Comparison of ENCODE assay signal across 7 cellular contexts in genomic region chr17:58666858-58667267, GRCh38. TPM values are rescaled to one million over a fixed set of nuclear protein-coding genes. Genes with fewer than 3 reads are reported as not detected.
DNase-seq lines count a peak whose midpoint lies in the region; ATAC-seq and TF ChIP-seq lines count a peak whose summit lies in the region.

No MANE protein-coding gene starts in this region.

- H3K4me1 Mint-ChIP-seq in activated CD4-positive, alpha-beta T cell treated with anti-CD3 and anti-CD28 coated beads, Interleukin-2, amount 10 ng/mL, durations not matched to agents 7 days and 5 days: peaks cover 8% of the 10 kb centered on the region
- peaks cover 4% of the 10 kb centered on the region for H3K4me1 Mint-ChIP-seq in neural progenitor cell
- peaks cover 10% of the 10 kb centered on the region for H3K4me1 Mint-ChIP-seq in endodermal cell

- WGBS in endodermal cell (ENCODE audit: insufficient coverage in 1 of 2, insufficient read length in 1 of 2), 2 experiments: 94 to 95% methylated on average over 16 to 19 of the region's 19 CpGs

- H3K36me3 ChIP-seq in neural progenitor cell (no peaks in the 10 kb centered on the region), endodermal cell (ENCODE audit: control insufficient read depth, insufficient read depth, low read length) (no peaks in the 10 kb centered on the region)

- H3K9me3 Mint-ChIP-seq in activated CD4-positive, alpha-beta T cell treated with anti-CD3 and anti-CD28 coated beads, Interleukin-2, amount 10 ng/mL, durations not matched to agents 7 days and 5 days: no peaks in the 10 kb centered on the region
- H3K9me3 Mint-ChIP-seq in neural progenitor cell: no peaks in the 10 kb centered on the region
- H3K9me3 Mint-ChIP-seq in endodermal cell: no peaks in the 10 kb centered on the region

- H3K27ac ChIP-seq in epithelial cell of prostate (peak overlapping the region; percentile 66), neural progenitor cell (no peak overlapping the region), endodermal cell (ENCODE audit: low read depth, low read length) (no peak overlapping the region)

- H3K4me3 Mint-ChIP-seq in activated CD4-positive, alpha-beta T cell treated with anti-CD3 and anti-CD28 coated beads, Interleukin-2, amount 10 ng/mL, durations not matched to agents 7 days and 5 days: peak overlapping the region; percentile 35
- H3K4me3 Mint-ChIP-seq in neural progenitor cell: no peak overlapping the region
- no peak overlapping the region for H3K4me3 Mint-ChIP-seq in endodermal cell

- H3K36me3 Mint-ChIP-seq in activated CD4-positive, alpha-beta T cell treated with anti-CD3 and anti-CD28 coated beads, Interleukin-2, amount 10 ng/mL, durations not matched to agents 7 days and 5 days (ENCODE audit: low read depth): no peaks in the 10 kb centered on the region
- H3K36me3 Mint-ChIP-seq in neural progenitor cell: no peaks in the 10 kb centered on the region
- no peaks in the 10 kb centered on the region for H3K36me3 Mint-ChIP-seq in endodermal cell (ENCODE audit: low read depth)

- CTCF ChIA-PET in activated CD4-positive, alpha-beta T cell treated with anti-CD3 and anti-CD28 coated beads, Interleukin-2, amount 10 ng/mL, durations not matched to agents 7 days and 5 days (lab: Charles Lee): interaction anchor here (1.4 kb wide), 1 partner anchor 12 kb away, joined by 3 read pairs; no protein-coding TSS in a partner anchor

- ATAC-seq in HG03460 (IDR thresholded peaks at IDR 0.05; ENCODE audit: unreplicated experiment) (no peak), HG03108 (IDR thresholded peaks at IDR 0.05; ENCODE audit: unreplicated experiment) (no peak)

- H3K4me3 ChIP-seq in neural progenitor cell (no peak overlapping the region), endodermal cell (ENCODE audit: low read length) (no peak overlapping the region)

- H3K9ac ChIP-seq in neural progenitor cell (no peak overlapping the region), endodermal cell (ENCODE audit: extremely low read depth, low read length, poor library complexity, severe bottlenecking) (no peak overlapping the region)

- H3K27me3 Mint-ChIP-seq in activated CD4-positive, alpha-beta T cell treated with anti-CD3 and anti-CD28 coated beads, Interleukin-2, amount 10 ng/mL, durations not matched to agents 7 days and 5 days: peaks cover 12% of the 10 kb centered on the region
- H3K27me3 Mint-ChIP-seq in neural progenitor cell (ENCODE audit: insufficient read depth, low read depth): peaks cover 3% of the 10 kb centered on the region
- H3K27me3 Mint-ChIP-seq in endodermal cell (ENCODE audit: insufficient read depth): peaks cover 3% of the 10 kb centered on the region

- H3F3A ChIP-seq in neural progenitor cell (ENCODE audit: low read depth): no peaks in the 10 kb centered on the region

- peak overlapping the region; percentile 79 for H2AFZ ChIP-seq in neural progenitor cell (replicated peaks)

- no peaks in the 10 kb centered on the region for H4K20me1 ChIP-seq in neural progenitor cell (ENCODE audit: low read depth)

- POLR2A ChIA-PET in activated CD4-positive, alpha-beta T cell treated with anti-CD3 and anti-CD28 coated beads, Interleukin-2, amount 10 ng/mL, durations not matched to agents 7 days and 5 days (lab: Charles Lee): interaction anchor here (0.6 kb wide), 1 partner anchor 27 kb away, joined by 3 read pairs; no protein-coding TSS in a partner anchor

- H3K27me3 ChIP-seq in neural progenitor cell (no peaks in the 10 kb centered on the region), endodermal cell (ENCODE audit: control insufficient read depth, insufficient read depth, low read length, poor library complexity, severe bottlenecking) (peaks cover 8% of the 10 kb centered on the region)

- peak; percentile 63 for DNase-seq in NCI-H1436 treated with DMSO at 0.1 percent for 48 hours (lab: John Stamatoyannopoulos, UW)
- peak; percentile 44 for DNase-seq in activated CD4-positive, alpha-beta T cell treated with anti-CD3 and anti-CD28 coated beads, Interleukin-2, amount 10 ng/mL, durations not matched to agents 7 days and 5 days
- DNase-seq in epithelial cell of prostate (ENCODE audit: low read depth, low spot score): no peak
- DNase-seq in neural progenitor cell (ENCODE audit: low spot score): no peak
- DNase-seq in endodermal cell: no peak

- no peak overlapping the region for H3K4me2 ChIP-seq in neural progenitor cell

- peaks cover 5% of the 10 kb centered on the region for H3K4me1 ChIP-seq in neural progenitor cell
- H3K4me1 ChIP-seq in endodermal cell (ENCODE audit: control insufficient read depth, insufficient read depth, low read length): no peaks in the 10 kb centered on the region

- H3K9me3 ChIP-seq in neural progenitor cell (ENCODE audit: low read depth) (no peaks in the 10 kb centered on the region), endodermal cell (ENCODE audit: control insufficient read depth, low read length) (no peaks in the 10 kb centered on the region)

- H3K79me2 ChIP-seq in neural progenitor cell (ENCODE audit: low read depth): no peaks in the 10 kb centered on the region

- H3K27ac Mint-ChIP-seq in activated CD4-positive, alpha-beta T cell treated with anti-CD3 and anti-CD28 coated beads, Interleukin-2, amount 10 ng/mL, durations not matched to agents 7 days and 5 days: no peak overlapping the region
- H3K27ac Mint-ChIP-seq in neural progenitor cell (no peak overlapping the region), endodermal cell (no peak overlapping the region)

- TF ChIP-seq CTCF in neural progenitor cell (IDR thresholded peaks at IDR 0.05): no peak
- TF ChIP-seq CTCF in endodermal cell (conservative IDR thresholded peaks at IDR 0.05): no peak

RNA-seq across cellular contexts. Expression of gene TEX14, which starts 25.0 kb away (rescaled TPM):
- under 1 TPM; 0.27 to 0.50 TPM for total RNA-seq in activated CD4-positive, alpha-beta T cell treated with anti-CD3 and anti-CD28 coated beads, Interleukin-2, amount 10 ng/mL, durations not matched to agents 7 days and 5 days
- 0.09 and 1.4 TPM in 2 replicates for total RNA-seq in neural progenitor cell (ENCODE audit: low replicate concordance)
- total RNA-seq in endodermal cell: under 1 TPM; 0.09 to 0.18 TPM
- polyA plus RNA-seq in endodermal cell (2013, experiment 1 of 2): 0.32 TPM
- polyA plus RNA-seq in endodermal cell (2013, experiment 2 of 2): 0.62 TPM

RNA-seq across cellular contexts. Expression of gene RAD51C, which starts 25.5 kb away (rescaled TPM):
- 10 to 100 TPM; 62.7 to 65.8 TPM for total RNA-seq in activated CD4-positive, alpha-beta T cell treated with anti-CD3 and anti-CD28 coated beads, Interleukin-2, amount 10 ng/mL, durations not matched to agents 7 days and 5 days
- total RNA-seq in neural progenitor cell (ENCODE audit: low replicate concordance) (30.2 and 67.6 TPM in 2 replicates), endodermal cell (10 to 100 TPM; 18.0 to 26.5 TPM)
- polyA plus RNA-seq in endodermal cell (2013, experiment 1 of 2): 26.4 TPM
- polyA plus RNA-seq in endodermal cell (2013, experiment 2 of 2): 29.8 TPM

Comparison
In these comparisons a context has a peak if more than half of its experiments do, and no peak if none do; other contexts are left out.
1. DNase-seq: peak in NCI-H1436 treated with DMSO at 0.1 percent for 48 hours (single experiment) and activated CD4-positive, alpha-beta T cell treated with anti-CD3 and anti-CD28 coated beads, Interleukin-2, amount 10 ng/mL, durations not matched to agents 7 days and 5 days (single experiment); none in epithelial cell of prostate (single experiment), neural progenitor cell (single experiment) and endodermal cell (single experiment).